Comparison of ENCODE assay signal across 14 cellular contexts in genomic region chr1:48675251-48675650, GRCh38.
DNase-seq lines count a peak whose midpoint lies in the region; ATAC-seq and TF ChIP-seq lines count a peak whose summit lies in the region.
"Had no signal": no experiment of that assay in that cellular context is flagged by ENCODE, and none has a peak within 500 bp of the region (broad histone marks: within the 10 kb centered on the region; RNA-seq: fewer than 3 reads in every experiment).

No MANE protein-coding gene starts in this region.

- H3K9me3 ChIP-seq in mesenchymal stem cell (ENCODE audit: control insufficient read depth, low read length): no peaks in the 10 kb centered on the region
- H3K9me3 ChIP-seq: BE2C had no signal

- H2BK5ac ChIP-seq in mesenchymal stem cell (ENCODE audit: low read depth, low read length, poor library complexity, severe bottlenecking): no peak overlapping the region

- no peak for ATAC-seq in left lobe of liver
- ATAC-seq: CD8-positive, alpha-beta T cell; Panc1 had no signal

- H3K4me3 ChIP-seq in astrocyte of the spinal cord (ENCODE audit: low read depth, low read length) (no peak overlapping the region), mesenchymal stem cell (ENCODE audit: insufficient read depth in 1 of 2, low read depth in 1 of 2, low read length in 2 of 2) (no peak overlapping the region)

- in situ Hi-C loops in astrocyte of the spinal cord (cut with HindIII; ENCODE audit: low sequenced_read_pairs): no loop called here

- no peaks in the 10 kb centered on the region for H3K79me1 ChIP-seq in mesenchymal stem cell (replicated peaks; ENCODE audit: low read length, poor library complexity, severe bottlenecking)

- peaks cover 16% of the 10 kb centered on the region for H3K4me1 ChIP-seq in mesenchymal stem cell (ENCODE audit: control insufficient read depth, insufficient read depth, low read depth, low read length)

- no peak overlapping the region for H3K4ac ChIP-seq in mesenchymal stem cell (ENCODE audit: low read depth in 1 of 2, low read length in 2 of 2)

- no peak overlapping the region for H2BK15ac ChIP-seq in mesenchymal stem cell (ENCODE audit: low read depth, poor library complexity, severe bottlenecking)

- H3K27ac ChIP-seq in mesenchymal stem cell (ENCODE audit: low read length, poor library complexity, severe bottlenecking): peak overlapping the region; percentile 42

- H4K91ac ChIP-seq in mesenchymal stem cell (ENCODE audit: low read length): no peak overlapping the region

- no peak overlapping the region for H3K18ac ChIP-seq in mesenchymal stem cell (ENCODE audit: low read depth in 1 of 2, low read length in 2 of 2)

- H3K27me3 ChIP-seq in mesenchymal stem cell (ENCODE audit: control insufficient read depth in 1 of 2, insufficient read depth in 1 of 2, low read length in 2 of 2): no peaks in the 10 kb centered on the region
- H3K27me3 ChIP-seq: BE2C had no signal

- H2BK12ac ChIP-seq in mesenchymal stem cell (ENCODE audit: low read length in 2 of 2): no peak overlapping the region

- DNase-seq in Daoy (ENCODE audit: low read depth) (peak; percentile 41), NCI-H748 (lab: John Stamatoyannopoulos, UW; ENCODE audit: unreplicated experiment) (peak; percentile 70), astrocyte of the spinal cord (ENCODE audit: low read depth, low spot score) (peak; percentile 9), mesenchymal stem cell (no peak), left lobe of liver (ENCODE audit: low spot score) (no peak), T-helper 2 cell (no peak), NCI-H1105 treated with DMSO at 0.1 percent for 48 hours (lab: John Stamatoyannopoulos, UW) (no peak)
- DNase-seq: BE2C; CD8-positive, alpha-beta T cell; NCI-H1048; NCI-H187 treated with DMSO at 0.1 percent for 48 hours; NCI-H510A; Right ventricle myocardium superior had no signal

- no peak overlapping the region for H3K23ac ChIP-seq in mesenchymal stem cell (ENCODE audit: low read length in 2 of 2)

- H3K9ac ChIP-seq in mesenchymal stem cell (ENCODE audit: low read length): no peak overlapping the region

- no peak overlapping the region for H3K14ac ChIP-seq in mesenchymal stem cell (ENCODE audit: low read length in 2 of 2)

- no peak for TF ChIP-seq CTCF in astrocyte of the spinal cord (IDR thresholded peaks at IDR 0.05; ENCODE audit: low read depth, low read length)

- H3K4me2 ChIP-seq in mesenchymal stem cell (ENCODE audit: low read length, poor library complexity, severe bottlenecking): peak overlapping the region; percentile 51

- H4K8ac ChIP-seq in mesenchymal stem cell (ENCODE audit: low read length): no peak overlapping the region

- no peak overlapping the region for H2BK120ac ChIP-seq in mesenchymal stem cell (ENCODE audit: low read depth, low read length)

- WGBS in mesenchymal stem cell: 54% methylated on average over 3 of the region's 3 CpGs

- peak overlapping the region; percentile 73 for H2AK5ac ChIP-seq in mesenchymal stem cell (ENCODE audit: low read length, severe bottlenecking)

- H3K36me3 ChIP-seq in mesenchymal stem cell (ENCODE audit: control insufficient read depth in 1 of 2, insufficient read depth in 2 of 2, low read depth in 1 of 2, low read length in 2 of 2): no peaks in the 10 kb centered on the region
- H3K36me3 ChIP-seq: BE2C had no signal

- H2AFZ ChIP-seq in mesenchymal stem cell (ENCODE audit: low read depth, low read length): no peak overlapping the region

Comparison
In these comparisons a context has a peak if more than half of its experiments do, and no peak if none do; other contexts are left out.
1. DNase-seq: peak in Daoy (single experiment), NCI-H748 (single experiment) and astrocyte of the spinal cord (single experiment); none in mesenchymal stem cell (single experiment), left lobe of liver (single experiment), T-helper 2 cell (0 of 5) and NCI-H1105 treated with DMSO at 0.1 percent for 48 hours (single experiment).